In genomic region chr2:113762377-113763118, GRCh38 we compare ENCODE assay signal across 13 cellular contexts. TPM values are rescaled to one million over a fixed set of nuclear protein-coding genes. Genes with fewer than 3 reads are reported as not detected.
A peak's percentile ranks its signal among the peaks of the same experiment; 100 is the strongest.
DNase-seq lines count a peak whose midpoint lies in the region; ATAC-seq and TF ChIP-seq lines count a peak whose summit lies in the region.
"Had no signal": no experiment of that assay in that cellular context is flagged by ENCODE, and none has a peak within 500 bp of the region (broad histone marks: within the 10 kb centered on the region; RNA-seq: fewer than 3 reads in every experiment).

No MANE protein-coding gene starts in this region.

- no peak for TF ChIP-seq CTCF in fibroblast of lung (conservative IDR thresholded peaks at IDR 0.05 in 1 of 2, IDR thresholded peaks at IDR 0.05 in 1 of 2; ENCODE audit: low read depth in 1 of 2, low read length in 2 of 2)

- peak overlapping the region; percentile 9 for H3K4me2 ChIP-seq in fibroblast of lung (ENCODE audit: extremely low read depth, insufficient read depth, low read length)

- H3K27me3 ChIP-seq in SJSA1 (replicated peaks) (no peaks in the 10 kb centered on the region), fibroblast of lung (ENCODE audit: control insufficient read depth, insufficient read depth, low read length) (no peaks in the 10 kb centered on the region)
- H3K27me3 ChIP-seq: right lobe of liver, testis had no signal

- H3K36me3 ChIP-seq in SJSA1: no peaks in the 10 kb centered on the region
- no peaks in the 10 kb centered on the region for H3K36me3 ChIP-seq in fibroblast of lung (ENCODE audit: control insufficient read depth, insufficient read depth, low read length)
- H3K36me3 ChIP-seq: right lobe of liver had no signal

- H3K4me3 ChIP-seq in SJSA1 (no peak overlapping the region), fibroblast of lung (replicated peaks in 1 of 4; ENCODE audit: control extremely low read depth in 1 of 4, insufficient read depth in 1 of 4, low read depth in 3 of 4, low read length in 4 of 4) (no peak overlapping the region)
- H3K4me3 ChIP-seq: right lobe of liver, testis had no signal

- H3K9ac ChIP-seq in fibroblast of lung (ENCODE audit: insufficient read depth, low read length): no peak overlapping the region

- H3K9me3 ChIP-seq in SJSA1 (replicated peaks) (no peaks in the 10 kb centered on the region; the same call in 1 of the 2 replicates), fibroblast of lung (ENCODE audit: control insufficient read depth, insufficient read depth, low read depth, low read length) (no peaks in the 10 kb centered on the region)
- H3K9me3 ChIP-seq: right lobe of liver, testis had no signal

- ATAC-seq in HG03280 (IDR thresholded peaks at IDR 0.05; ENCODE audit: unreplicated experiment) (no peak), sciatic nerve (no peak)
- ATAC-seq: activated T-cell treated with anti-CD3 and anti-CD28 coated beads, Interleukin-2, amount 50 U/mL, for 72 hours; right lobe of liver had no signal

- DNase-seq in ELR (ENCODE audit: low read depth): peak; percentile 82
- peak in 1 of 2 experiments; percentile 51 for DNase-seq in SJSA1 (ENCODE audit: low read depth in 1 of 2, low spot score in 2 of 2)
- DNase-seq in fibroblast of lung (ENCODE audit: low read depth in 2 of 2): peak; percentile 79 to 91
- DNase-seq in pulmonary artery endothelial cell (ENCODE audit: low read depth, low spot score): peak; percentile 19
- DNase-seq in stimulated activated CD4-positive, alpha-beta T cell treated with anti-CD3 and anti-CD28 coated beads, Interleukin-4, amount 100 ng/mL, for 24 hours: no peak
- DNase-seq in sciatic nerve (ENCODE audit: low spot score): no peak
- DNase-seq in stimulated activated CD4-positive, alpha-beta T cell treated with anti-CD3 and anti-CD28 coated beads, Interleukin-15, amount 100 ng/mL, for 24 hours: no peak
- DNase-seq: activated CD4-positive, alpha-beta T cell treated with anti-CD3 and anti-CD28 coated beads, Interleukin-2, amount 10 ng/mL, durations not matched to agents 24 days and 14 days; activated T-cell treated with anti-CD3 and anti-CD28 coated beads, Interleukin-2, amount 50 U/mL, for 72 hours; right lobe of liver; testis had no signal

- no peaks in the 10 kb centered on the region for H4K20me1 ChIP-seq in fibroblast of lung (ENCODE audit: control insufficient read depth, extremely low read depth, insufficient read depth, low read length)

- intact Hi-C loops in sciatic nerve (cut with DNase I): loop anchor here (10.0 kb wide), 1 partner anchor 122 kb away; no protein-coding TSS in a partner anchor

- H3K79me2 ChIP-seq in fibroblast of lung (ENCODE audit: control insufficient read depth, insufficient read depth, low read length): no peaks in the 10 kb centered on the region

- no peak overlapping the region for H2AFZ ChIP-seq in fibroblast of lung (ENCODE audit: low read length)

- peak overlapping the region; percentile 40 for H3K27ac ChIP-seq in SJSA1
- peak overlapping the region; percentile 73 for H3K27ac ChIP-seq in fibroblast of lung (ENCODE audit: insufficient read depth, low read length)
- H3K27ac ChIP-seq: epithelial cell of prostate, right lobe of liver, testis had no signal

- peaks cover 16% of the 10 kb centered on the region for H3K4me1 ChIP-seq in SJSA1 (replicated peaks)
- peaks cover 19% of the 10 kb centered on the region for H3K4me1 ChIP-seq in fibroblast of lung (ENCODE audit: control insufficient read depth, extremely low read depth, insufficient read depth, low read length)
- H3K4me1 ChIP-seq: testis had no signal

RNA-seq across cellular contexts. Expression of gene SLC35F5, which starts 6.1 kb away (rescaled TPM):
- total RNA-seq in SJSA1 (2014; rRNA removed; shearing (Covaris generic)): 65.5 and 83.1 TPM in 2 replicates
- total RNA-seq in fibroblast of lung (175 and 245 TPM in 2 replicates), pulmonary artery endothelial cell (85.6 and 125 TPM in 2 replicates), sciatic nerve (56.1 TPM)
- polyA plus RNA-seq in fibroblast of lung: 86.1 and 93.1 TPM in 2 replicates
- polyA plus RNA-seq in fibroblast of lung (2012): 45.3 and 55.7 TPM in 2 replicates
- polyA minus RNA-seq in fibroblast of lung (ENCODE audit: low replicate concordance): 22.4 and 26.4 TPM in 2 replicates

Comparison
In these comparisons a context has a peak if more than half of its experiments do, and no peak if none do; other contexts are left out.
1. DNase-seq: peak in ELR (single experiment), fibroblast of lung (2 of 2) and pulmonary artery endothelial cell (single experiment); none in stimulated activated CD4-positive, alpha-beta T cell treated with anti-CD3 and anti-CD28 coated beads, Interleukin-4, amount 100 ng/mL, for 24 hours (single experiment), sciatic nerve (single experiment) and stimulated activated CD4-positive, alpha-beta T cell treated with anti-CD3 and anti-CD28 coated beads, Interleukin-15, amount 100 ng/mL, for 24 hours (single experiment).